Comparison of ENCODE assay signal across 1 cellular context in the genomic region with DNA sequence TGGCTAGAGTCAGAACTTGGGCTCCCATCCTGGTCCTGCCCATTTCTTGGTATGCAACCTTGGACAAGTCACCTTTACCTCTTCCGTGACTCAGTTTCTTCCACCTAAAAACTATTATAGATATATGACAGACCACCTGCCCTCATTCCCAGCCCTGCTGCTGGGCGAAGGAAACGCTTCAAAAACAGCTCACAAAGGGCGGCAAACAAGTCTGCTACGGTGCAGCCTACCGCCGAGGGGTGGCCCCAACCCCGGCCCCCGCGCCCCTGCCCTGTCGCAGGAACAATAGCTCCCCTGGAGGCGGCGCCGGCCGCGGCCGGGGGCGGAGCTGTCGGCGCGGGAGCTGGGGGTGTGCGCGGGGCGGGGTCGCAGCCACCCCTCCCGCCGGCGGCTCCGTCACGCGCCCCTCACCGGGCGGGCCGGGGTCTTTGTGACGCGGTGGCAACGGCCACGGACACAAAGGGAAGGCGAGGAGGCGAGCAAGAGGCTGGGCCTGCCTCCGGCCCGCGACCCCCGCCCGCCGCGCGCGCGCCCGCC.
TF ChIP-seq lines count a peak whose summit lies in the region.

A gene with protein sequence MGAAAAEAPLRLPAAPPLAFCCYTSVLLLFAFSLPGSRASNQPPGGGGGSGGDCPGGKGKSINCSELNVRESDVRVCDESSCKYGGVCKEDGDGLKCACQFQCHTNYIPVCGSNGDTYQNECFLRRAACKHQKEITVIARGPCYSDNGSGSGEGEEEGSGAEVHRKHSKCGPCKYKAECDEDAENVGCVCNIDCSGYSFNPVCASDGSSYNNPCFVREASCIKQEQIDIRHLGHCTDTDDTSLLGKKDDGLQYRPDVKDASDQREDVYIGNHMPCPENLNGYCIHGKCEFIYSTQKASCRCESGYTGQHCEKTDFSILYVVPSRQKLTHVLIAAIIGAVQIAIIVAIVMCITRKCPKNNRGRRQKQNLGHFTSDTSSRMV (plus strand): TSS at position 425 of the 537 bp plus-strand sequence. CDS start 396 bp downstream, outside the sequence.

TF ChIP-seq in HEK293, 187 proteins besides CTCF, POLR2A, EP300 and RAD21 (continued from another document):
- TF ChIP-seq, protein P1, sequence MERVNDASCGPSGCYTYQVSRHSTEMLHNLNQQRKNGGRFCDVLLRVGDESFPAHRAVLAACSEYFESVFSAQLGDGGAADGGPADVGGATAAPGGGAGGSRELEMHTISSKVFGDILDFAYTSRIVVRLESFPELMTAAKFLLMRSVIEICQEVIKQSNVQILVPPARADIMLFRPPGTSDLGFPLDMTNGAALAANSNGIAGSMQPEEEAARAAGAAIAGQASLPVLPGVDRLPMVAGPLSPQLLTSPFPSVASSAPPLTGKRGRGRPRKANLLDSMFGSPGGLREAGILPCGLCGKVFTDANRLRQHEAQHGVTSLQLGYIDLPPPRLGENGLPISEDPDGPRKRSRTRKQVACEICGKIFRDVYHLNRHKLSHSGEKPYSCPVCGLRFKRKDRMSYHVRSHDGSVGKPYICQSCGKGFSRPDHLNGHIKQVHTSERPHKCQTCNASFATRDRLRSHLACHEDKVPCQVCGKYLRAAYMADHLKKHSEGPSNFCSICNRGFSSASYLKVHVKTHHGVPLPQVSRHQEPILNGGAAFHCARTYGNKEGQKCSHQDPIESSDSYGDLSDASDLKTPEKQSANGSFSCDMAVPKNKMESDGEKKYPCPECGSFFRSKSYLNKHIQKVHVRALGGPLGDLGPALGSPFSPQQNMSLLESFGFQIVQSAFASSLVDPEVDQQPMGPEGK (tag by site-specific recombination; IDR thresholded peaks at IDR 0.05): no peak
- TF ChIP-seq ZNF629 (tag by site-specific recombination; IDR thresholded peaks at IDR 0.05) (no peak), ZSCAN18 (tag by site-specific recombination; IDR thresholded peaks at IDR 0.05) (no peak), ZNF16 (tag by site-specific recombination; IDR thresholded peaks at IDR 0.05; ENCODE audit: low read depth) (no peak), ZFP69B (tag by site-specific recombination; IDR thresholded peaks at IDR 0.05) (peak; percentile 34; the same call in 1 of the 2 replicates), SCRT2 (tag by site-specific recombination; IDR thresholded peaks at IDR 0.05) (no peak), ZFHX2 (tag by site-specific recombination; conservative IDR thresholded peaks at IDR 0.05) (0 out of 2 replicates have a peak, but pooled peaks have one; percentile 16), OVOL3 (tag by site-specific recombination; IDR thresholded peaks at IDR 0.05) (no peak)
TF ChIP-seq in HEK293: peak in this region for 7.
